ENCODE assay signal across 13 cellular contexts in genomic region chr2:40512246-40512645, GRCh38.
DNase-seq lines count a peak whose midpoint lies in the region; ATAC-seq and TF ChIP-seq lines count a peak whose summit lies in the region.
"Had no signal": no experiment of that assay in that cellular context is flagged by ENCODE, and none has a peak within 500 bp of the region (broad histone marks: within the 10 kb centered on the region; RNA-seq: fewer than 3 reads in every experiment).

No MANE protein-coding gene starts in this region.

- no peak overlapping the region for H3K18ac ChIP-seq in trophoblast cell (ENCODE audit: low read length)

- no peak overlapping the region for H3K4me2 ChIP-seq in trophoblast cell (ENCODE audit: low read length)

- H3K79me2 ChIP-seq in trophoblast cell (ENCODE audit: control insufficient read depth, insufficient read depth, low read length, poor library complexity), result no peaks in the 10 kb centered on the region

- no peak overlapping the region for H3K9ac ChIP-seq in endodermal cell (ENCODE audit: extremely low read depth, low read length, poor library complexity, severe bottlenecking)
- no peak overlapping the region for H3K9ac ChIP-seq in trophoblast cell (ENCODE audit: low read length)

- no peak overlapping the region for H4K91ac ChIP-seq in trophoblast cell (ENCODE audit: low read depth, low read length)

- no peak overlapping the region for H4K8ac ChIP-seq in trophoblast cell (ENCODE audit: low read depth, low read length)

- ATAC-seq in lower lobe of right lung, result peak in 1 of 2 donors; percentile 13

- H3K27me3 Mint-ChIP-seq in endodermal cell (ENCODE audit: insufficient read depth), result no peaks in the 10 kb centered on the region
- no peaks in the 10 kb centered on the region for H3K27me3 Mint-ChIP-seq in activated naive CD4-positive, alpha-beta T cell treated with anti-CD3 and anti-CD28 coated beads for 36 hours (ENCODE audit: low read depth)

- no peak overlapping the region for H3K4me3 Mint-ChIP-seq in endodermal cell
- H3K4me3 Mint-ChIP-seq in activated naive CD4-positive, alpha-beta T cell treated with anti-CD3 and anti-CD28 coated beads for 36 hours, result no peak overlapping the region
- H3K4me3 Mint-ChIP-seq: activated naive CD8-positive, alpha-beta T cell treated with anti-CD3 and anti-CD28 coated beads, Interleukin-2, amount 10 ng/mL, durations not matched to agents 7 days and 5 days had no signal

- TF ChIP-seq EP300 in stomach (IDR thresholded peaks at IDR 0.05), result no peak

- H3K9me3 ChIP-seq in endodermal cell (ENCODE audit: control insufficient read depth, low read length), result no peaks in the 10 kb centered on the region
- no peaks in the 10 kb centered on the region for H3K9me3 ChIP-seq in lower lobe of right lung
- no peaks in the 10 kb centered on the region for H3K9me3 ChIP-seq in stomach
- no peaks in the 10 kb centered on the region for H3K9me3 ChIP-seq in trophoblast cell (ENCODE audit: insufficient read depth, low read depth, low read length)

- H3K36me3 Mint-ChIP-seq in endodermal cell (ENCODE audit: low read depth), result no peaks in the 10 kb centered on the region
- H3K36me3 Mint-ChIP-seq in activated naive CD4-positive, alpha-beta T cell treated with anti-CD3 and anti-CD28 coated beads for 36 hours (ENCODE audit: low read depth), result no peaks in the 10 kb centered on the region
- H3K36me3 Mint-ChIP-seq: activated naive CD8-positive, alpha-beta T cell treated with anti-CD3 and anti-CD28 coated beads, Interleukin-2, amount 10 ng/mL, durations not matched to agents 7 days and 5 days had no signal

- no peak overlapping the region for H4K12ac ChIP-seq in trophoblast cell (ENCODE audit: low read depth, low read length)

- 83 to 88% methylated on average over 6 of the region's 6 CpGs for WGBS in endodermal cell (ENCODE audit: insufficient coverage in 1 of 2, insufficient read length in 1 of 2), 2 experiments
- WGBS in stomach, 5 donors, result 38 to 69% (median 49%) methylated on average over 6 of the region's 6 CpGs
- no CpG with 5 or more reads among the region's 6 CpGs for whole genome bisulfite sequencing in trophoblast cell (ENCODE audit: extremely low coverage, insufficient coverage, insufficient read length)

- H3K4me3 ChIP-seq in endodermal cell (ENCODE audit: low read length) (no peak overlapping the region), lower lobe of right lung (peak overlapping the region; percentile 39), stomach (peak overlapping the region; percentile 15 to 40 (median 31)), trophoblast cell (ENCODE audit: low read depth, low read length) (no peak overlapping the region)

- H3K36me3 ChIP-seq in endodermal cell (ENCODE audit: control insufficient read depth, insufficient read depth, low read length) (no peaks in the 10 kb centered on the region), lower lobe of right lung (no peaks in the 10 kb centered on the region), stomach (no peaks in the 10 kb centered on the region), trophoblast cell (ENCODE audit: control insufficient read depth in 1 of 2, insufficient read depth in 2 of 2, low read length in 2 of 2) (no peaks in the 10 kb centered on the region)

- H3K79me1 ChIP-seq in trophoblast cell (ENCODE audit: low read length), result no peaks in the 10 kb centered on the region

- no peak overlapping the region for H2AFZ ChIP-seq in trophoblast cell (ENCODE audit: insufficient read depth, low read length, poor library complexity)

- no peak overlapping the region for H2BK12ac ChIP-seq in trophoblast cell (ENCODE audit: low read length)

- intact Hi-C loops in lower lobe of right lung (cut with DNase I), result no loop called here
- intact Hi-C loops in stomach (cut with DNase I; ENCODE audit: low total_unique reads), result no loop called here
- intact Hi-C loops in activated naive CD4-positive, alpha-beta T cell treated with anti-CD3 and anti-CD28 coated beads for 36 hours (cut with micrococcal nuclease), result no loop called here

- H3K23ac ChIP-seq in trophoblast cell (ENCODE audit: low read length), result no peak overlapping the region

- no peak overlapping the region for H3K14ac ChIP-seq in trophoblast cell (ENCODE audit: low read length)

- TF ChIP-seq POLR2A in stomach (IDR thresholded peaks at IDR 0.05), result no peak

- H2BK5ac ChIP-seq in trophoblast cell (ENCODE audit: low read depth, low read length, poor library complexity), result no peak overlapping the region

- H3K4me1 ChIP-seq in endodermal cell (ENCODE audit: control insufficient read depth, insufficient read depth, low read length) (peaks cover 3% of the 10 kb centered on the region), lower lobe of right lung (no peaks in the 10 kb centered on the region), stomach (peaks cover 0 to 19% (median 0%) of the 10 kb centered on the region in 4 donors), trophoblast cell (ENCODE audit: control insufficient read depth in 1 of 2, insufficient read depth in 2 of 2, low read length in 2 of 2) (no peaks in the 10 kb centered on the region)

- peaks cover 11% of the 10 kb centered on the region for H3K4me1 Mint-ChIP-seq in endodermal cell
- peaks cover 2% of the 10 kb centered on the region for H3K4me1 Mint-ChIP-seq in activated naive CD4-positive, alpha-beta T cell treated with anti-CD3 and anti-CD28 coated beads for 36 hours (ENCODE audit: low read depth)
- H3K4me1 Mint-ChIP-seq: activated naive CD8-positive, alpha-beta T cell treated with anti-CD3 and anti-CD28 coated beads, Interleukin-2, amount 10 ng/mL, durations not matched to agents 7 days and 5 days had no signal

- CTCF ChIA-PET in activated naive CD4-positive, alpha-beta T cell treated with anti-CD3 and anti-CD28 coated beads for 36 hours (lab: Charles Lee), result no interaction called here

- DNase-seq in NCI-H446 treated with DMSO at 0.1 percent for 48 hours (lab: John Stamatoyannopoulos, UW) (peak; percentile 10), endodermal cell (peak; percentile 43), lower lobe of right lung (no peak), stomach (no peak), T1000 (lab: John Stamatoyannopoulos, UW) (no peak), trophoblast cell (no peak), mucosa of gallbladder (ENCODE audit: low spot score) (no peak)
- no peak for DNase-seq in activated naive CD4-positive, alpha-beta T cell treated with anti-CD3 and anti-CD28 coated beads for 36 hours
- DNase-seq: activated naive CD8-positive, alpha-beta T cell treated with anti-CD3 and anti-CD28 coated beads, Interleukin-2, amount 10 ng/mL, durations not matched to agents 7 days and 5 days; NCI-H1048; NCI-H226; T-helper 9 cell had no signal

- no peak overlapping the region for H3K4ac ChIP-seq in trophoblast cell (ENCODE audit: low read depth, low read length)

- H3K27ac ChIP-seq in endodermal cell (ENCODE audit: low read depth, low read length) (no peak overlapping the region), lower lobe of right lung (peak overlapping the region; percentile 64), stomach (peak overlapping the region in 4 of 5 donors; percentile 60 to 76 (median 71)), trophoblast cell (ENCODE audit: low read depth, low read length) (no peak overlapping the region)
- H3K27ac ChIP-seq: C4-2B had no signal

- H3K9me3 Mint-ChIP-seq in endodermal cell, result no peaks in the 10 kb centered on the region
- H3K9me3 Mint-ChIP-seq in activated naive CD4-positive, alpha-beta T cell treated with anti-CD3 and anti-CD28 coated beads for 36 hours, result no peaks in the 10 kb centered on the region
- H3K9me3 Mint-ChIP-seq: activated naive CD8-positive, alpha-beta T cell treated with anti-CD3 and anti-CD28 coated beads, Interleukin-2, amount 10 ng/mL, durations not matched to agents 7 days and 5 days had no signal

- no peak overlapping the region for H2BK120ac ChIP-seq in trophoblast cell (ENCODE audit: insufficient read depth, low read length, poor library complexity)

- no peak overlapping the region for H3K27ac Mint-ChIP-seq in endodermal cell
- H3K27ac Mint-ChIP-seq in activated naive CD4-positive, alpha-beta T cell treated with anti-CD3 and anti-CD28 coated beads for 36 hours, result no peak overlapping the region
- H3K27ac Mint-ChIP-seq: activated naive CD8-positive, alpha-beta T cell treated with anti-CD3 and anti-CD28 coated beads, Interleukin-2, amount 10 ng/mL, durations not matched to agents 7 days and 5 days had no signal

- no peak overlapping the region for H2AK5ac ChIP-seq in trophoblast cell (ENCODE audit: low read length)

- TF ChIP-seq CTCF in endodermal cell (conservative IDR thresholded peaks at IDR 0.05), result no peak
- TF ChIP-seq CTCF in lower lobe of right lung (IDR thresholded peaks at IDR 0.05), result no peak
- no peak for TF ChIP-seq CTCF in stomach (IDR thresholded peaks at IDR 0.05)

- no peaks in the 10 kb centered on the region for H3K27me3 ChIP-seq in endodermal cell (ENCODE audit: control insufficient read depth, insufficient read depth, low read length, poor library complexity, severe bottlenecking)
- H3K27me3 ChIP-seq in lower lobe of right lung (ENCODE audit: low read depth), result no peaks in the 10 kb centered on the region
- no peaks in the 10 kb centered on the region for H3K27me3 ChIP-seq in stomach
- H3K27me3 ChIP-seq in trophoblast cell (ENCODE audit: insufficient read depth, low read length), result no peaks in the 10 kb centered on the region

Comparison
In these comparisons a context has a peak if more than half of its experiments do, and no peak if none do; other contexts are left out.
1. DNase-seq: peak in NCI-H446 treated with DMSO at 0.1 percent for 48 hours (single experiment) and endodermal cell (single experiment); none in lower lobe of right lung (single experiment), stomach (single experiment), T1000 (single experiment), trophoblast cell (0 of 2), activated naive CD4-positive, alpha-beta T cell treated with anti-CD3 and anti-CD28 coated beads for 36 hours (single experiment) and mucosa of gallbladder (single experiment).
2. H3K27ac ChIP-seq: peak in lower lobe of right lung (single experiment) and stomach (4 of 5); none in endodermal cell (single experiment) and trophoblast cell (single experiment).
3. H3K4me3 ChIP-seq: peak in lower lobe of right lung (single experiment) and stomach (4 of 4); none in endodermal cell (single experiment) and trophoblast cell (single experiment).